In the genomic region with DNA sequence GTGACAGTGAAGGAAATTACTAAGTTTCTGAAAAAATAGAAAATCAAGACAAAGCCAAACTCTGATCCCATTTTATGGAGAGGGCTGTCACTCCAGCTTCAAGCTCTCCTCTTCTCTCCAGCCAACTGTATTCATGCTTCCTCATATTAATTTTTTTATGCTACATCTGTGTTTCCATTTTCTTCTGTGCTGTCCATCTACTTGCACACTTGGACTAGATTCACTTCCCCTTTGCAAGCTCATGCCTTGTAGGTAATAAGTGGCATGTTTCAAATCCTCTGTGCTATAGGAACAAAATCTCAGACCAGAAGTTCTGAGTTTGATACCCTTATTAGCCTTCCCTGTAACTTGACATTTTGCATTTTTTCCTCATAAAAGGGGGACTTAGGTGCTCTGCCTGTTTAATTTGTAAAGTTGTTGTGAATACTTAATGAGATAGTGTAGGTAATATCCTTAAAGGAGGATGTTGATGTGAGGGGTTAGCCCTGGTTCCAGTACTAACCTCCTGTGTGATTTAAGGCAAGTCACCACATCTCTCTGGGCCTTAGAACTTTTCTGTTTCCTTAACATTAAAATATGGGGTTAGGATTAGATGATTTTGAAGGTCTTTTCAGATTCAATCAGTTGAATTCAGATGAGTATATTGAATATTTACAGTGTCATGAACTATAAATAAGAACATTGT, we compare ENCODE assay signal across 16 cellular contexts.
DNase-seq lines count a peak whose midpoint lies in the region; ATAC-seq lines count a peak whose summit lies in the region.
"Had no signal": no experiment of that assay in that cellular context is flagged by ENCODE, and none has a peak within 500 bp of the region (broad histone marks: within the 10 kb centered on the region; RNA-seq: fewer than 3 reads in every experiment).

No MANE protein-coding gene starts in this region.

- peak; percentile 53 for ATAC-seq in HG02610 (IDR thresholded peaks at IDR 0.05; ENCODE audit: unreplicated experiment)
- ATAC-seq in HG03558 (IDR thresholded peaks at IDR 0.05; ENCODE audit: extremely low read depth, unreplicated experiment) = peak; percentile 57
- ATAC-seq in stimulated activated naive B cell treated with anti-CD40 and anti-IgM and Interleukin-4, amounts not matched to agents 10 μg/mL and 1 μg/mL and 100 μg/mL, for 72 hours (replicated peaks) = peak; percentile 96 to 98
- no peak for ATAC-seq in activated T-helper 17 cell treated with anti-CD3 and anti-CD28 coated beads, Interleukin-2, amount 50 U/mL, for 72 hours (replicated peaks)
- ATAC-seq: A549; stimulated activated effector memory CD8-positive, alpha-beta T cell treated with anti-CD3 and anti-CD28 coated beads, Interleukin-12 subunit alpha, Interleukin-12 subunit beta, amount 100 ng/mL, for 72 hours had no signal

- H3K4me1 Mint-ChIP-seq in stimulated activated naive B cell treated with anti-CD40 and anti-IgM and Interleukin-4, amounts not matched to agents 10 μg/mL and 1 μg/mL and 100 μg/mL, for 72 hours = peaks cover 12 to 24% of the 10 kb centered on the region in 2 donors
- no peaks in the 10 kb centered on the region for H3K4me1 Mint-ChIP-seq in activated T-helper 17 cell treated with anti-CD3 and anti-CD28 coated beads, Interleukin-2, amount 50 U/mL, for 72 hours
- H3K4me1 Mint-ChIP-seq: CD8-positive, alpha-beta memory T cell; stimulated activated effector memory CD8-positive, alpha-beta T cell treated with anti-CD3 and anti-CD28 coated beads, Interleukin-12 subunit alpha, Interleukin-12 subunit beta, amount 100 ng/mL, for 72 hours had no signal

- peaks cover 7 to 11% of the 10 kb centered on the region in 2 donors for H3K36me3 Mint-ChIP-seq in stimulated activated naive B cell treated with anti-CD40 and anti-IgM and Interleukin-4, amounts not matched to agents 10 μg/mL and 1 μg/mL and 100 μg/mL, for 72 hours
- peaks cover 6% of the 10 kb centered on the region for H3K36me3 Mint-ChIP-seq in activated T-helper 17 cell treated with anti-CD3 and anti-CD28 coated beads, Interleukin-2, amount 50 U/mL, for 72 hours (ENCODE audit: low read depth)
- H3K36me3 Mint-ChIP-seq: stimulated activated effector memory CD8-positive, alpha-beta T cell treated with anti-CD3 and anti-CD28 coated beads, Interleukin-12 subunit alpha, Interleukin-12 subunit beta, amount 100 ng/mL, for 72 hours had no signal

- H3K4me1 ChIP-seq in HAP-1 = no peaks in the 10 kb centered on the region
- H3K4me1 ChIP-seq: A549, sigmoid colon, upper lobe of left lung had no signal

- H3K36me3 ChIP-seq in HAP-1 (replicated peaks) = no peaks in the 10 kb centered on the region
- H3K36me3 ChIP-seq: upper lobe of left lung had no signal

- H3K9me3 ChIP-seq in HAP-1 = no peaks in the 10 kb centered on the region
- H3K9me3 ChIP-seq: A549, sigmoid colon, upper lobe of left lung had no signal

- no peaks in the 10 kb centered on the region for H3K27me3 ChIP-seq in HAP-1 (ENCODE audit: low read depth)
- H3K27me3 ChIP-seq: sigmoid colon, upper lobe of left lung had no signal

- DNase-seq in SKM-1 treated with dmso at 0.1 percent for 144 hours (lab: John Stamatoyannopoulos, UW; ENCODE audit: unreplicated experiment) (peak; percentile 10), SKM-1 (lab: John Stamatoyannopoulos, UW; ENCODE audit: unreplicated experiment) (no peak), DMS153 (lab: John Stamatoyannopoulos, UW) (no peak), HAP-1 (ENCODE audit: low spot score in 2 of 2) (no peak)
- no peak for DNase-seq in stimulated activated naive B cell treated with anti-CD40 and anti-IgM and Interleukin-4, amounts not matched to agents 10 μg/mL and 1 μg/mL and 100 μg/mL, for 72 hours
- DNase-seq: CD8-positive, alpha-beta memory T cell; erythroblast; midbrain; NCI-H2107; sigmoid colon; upper lobe of left lung had no signal

- H3K27me3 Mint-ChIP-seq in stimulated activated naive B cell treated with anti-CD40 and anti-IgM and Interleukin-4, amounts not matched to agents 10 μg/mL and 1 μg/mL and 100 μg/mL, for 72 hours = no peaks in the 10 kb centered on the region
- H3K27me3 Mint-ChIP-seq in activated T-helper 17 cell treated with anti-CD3 and anti-CD28 coated beads, Interleukin-2, amount 50 U/mL, for 72 hours = no peaks in the 10 kb centered on the region
- H3K27me3 Mint-ChIP-seq: CD8-positive, alpha-beta memory T cell had no signal

- H3K27ac Mint-ChIP-seq in stimulated activated naive B cell treated with anti-CD40 and anti-IgM and Interleukin-4, amounts not matched to agents 10 μg/mL and 1 μg/mL and 100 μg/mL, for 72 hours = no peak overlapping the region
- H3K27ac Mint-ChIP-seq in activated T-helper 17 cell treated with anti-CD3 and anti-CD28 coated beads, Interleukin-2, amount 50 U/mL, for 72 hours = no peak overlapping the region
- H3K27ac Mint-ChIP-seq: CD8-positive, alpha-beta memory T cell; stimulated activated effector memory CD8-positive, alpha-beta T cell treated with anti-CD3 and anti-CD28 coated beads, Interleukin-12 subunit alpha, Interleukin-12 subunit beta, amount 100 ng/mL, for 72 hours had no signal

- H3K4me3 ChIP-seq in HAP-1 = no peak overlapping the region
- H3K4me3 ChIP-seq: A549, sigmoid colon, upper lobe of left lung had no signal

- H3K9me3 Mint-ChIP-seq in stimulated activated naive B cell treated with anti-CD40 and anti-IgM and Interleukin-4, amounts not matched to agents 10 μg/mL and 1 μg/mL and 100 μg/mL, for 72 hours = peaks cover 2 to 3% of the 10 kb centered on the region in 2 donors
- no peaks in the 10 kb centered on the region for H3K9me3 Mint-ChIP-seq in activated T-helper 17 cell treated with anti-CD3 and anti-CD28 coated beads, Interleukin-2, amount 50 U/mL, for 72 hours

- in situ Hi-C loops in HAP-1 (cut with MboI; ENCODE audit: low sequenced_read_pairs) = no loop called here

- H3K4me3 Mint-ChIP-seq in stimulated activated naive B cell treated with anti-CD40 and anti-IgM and Interleukin-4, amounts not matched to agents 10 μg/mL and 1 μg/mL and 100 μg/mL, for 72 hours = no peak overlapping the region
- H3K4me3 Mint-ChIP-seq in activated T-helper 17 cell treated with anti-CD3 and anti-CD28 coated beads, Interleukin-2, amount 50 U/mL, for 72 hours = no peak overlapping the region
- H3K4me3 Mint-ChIP-seq: CD8-positive, alpha-beta memory T cell; stimulated activated effector memory CD8-positive, alpha-beta T cell treated with anti-CD3 and anti-CD28 coated beads, Interleukin-12 subunit alpha, Interleukin-12 subunit beta, amount 100 ng/mL, for 72 hours had no signal
